In genomic region chr18:65017372-65017760, GRCh38 we compare ENCODE assay signal across 22 cellular contexts.
"Had no signal": no experiment of that assay in that cellular context is flagged by ENCODE, and none has a peak within 500 bp of the region (broad histone marks: within the 10 kb centered on the region; RNA-seq: fewer than 3 reads in every experiment).

No MANE protein-coding gene starts in this region.

- H3K4me1 ChIP-seq: colonic mucosa, gastrocnemius medialis, prostate gland, spleen, suprapubic skin, transverse colon, vagina had no signal

- H3K36me3 ChIP-seq: colonic mucosa, gastrocnemius medialis, prostate gland, spleen, suprapubic skin, transverse colon, vagina had no signal

- FAIRE-seq: keratinocyte had no signal

- H3K27me3 ChIP-seq: colonic mucosa, gastrocnemius medialis, spleen, suprapubic skin, transverse colon, vagina had no signal

- H3K9me3 ChIP-seq: colonic mucosa, gastrocnemius medialis, prostate gland, suprapubic skin, transverse colon, vagina had no signal

- H3K27ac ChIP-seq: colonic mucosa, epithelial cell of prostate, gastrocnemius medialis, prostate gland, skin epidermis, spleen, suprapubic skin, transverse colon, vagina had no signal

- H3K4me3 ChIP-seq: colonic mucosa, gastrocnemius medialis, prostate gland, skin epidermis, spleen, suprapubic skin, transverse colon, vagina had no signal

- DNase-seq: colonic mucosa; effector CD8-positive, alpha-beta T cell; endodermal cell; foreskin fibroblast; gastrocnemius medialis; head of caudate nucleus; mammary epithelial cell; naive thymus-derived CD8-positive, alpha-beta T cell; nephron progenitor cell; nucleus accumbens; stimulated activated CD4-positive, alpha-beta T cell treated with anti-CD3 and anti-CD28 coated beads, Interleukin-4, amount 100 ng/mL, for 4 hours; stimulated activated naive B cell treated with anti-CD40 and anti-IgM and Interleukin-4, amounts not matched to agents 10 μg/mL and 1 μg/mL and 100 μg/mL, for 72 hours; transverse colon had no signal

- ATAC-seq: esophagus mucosa; gastrocnemius medialis; naive thymus-derived CD8-positive, alpha-beta T cell; right cardiac atrium; stimulated activated naive B cell treated with anti-CD40 and anti-IgM and Interleukin-4, amounts not matched to agents 10 μg/mL and 1 μg/mL and 100 μg/mL, for 72 hours had no signal
